ENCODE assay signal across 8 cellular contexts in the genomic region with DNA sequence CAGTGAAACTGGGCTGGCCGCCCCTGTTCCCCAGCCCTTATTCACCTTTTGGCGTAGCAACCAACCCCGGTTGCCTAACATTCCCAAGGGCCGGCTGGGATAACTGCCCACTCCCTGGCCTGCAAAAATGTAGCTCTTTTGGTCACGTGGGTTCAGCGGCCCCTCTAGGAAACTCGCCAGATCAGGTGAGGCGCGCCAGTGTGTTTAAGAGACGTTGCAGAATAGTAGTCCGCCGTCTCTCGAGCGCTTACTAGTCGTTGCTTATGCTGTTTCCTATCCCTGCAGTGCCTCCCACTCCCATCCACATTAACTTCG. TPM values are rescaled to one million over a fixed set of nuclear protein-coding genes. Genes with fewer than 3 reads are reported as not detected.
DNase-seq lines count a peak whose midpoint lies in the region; ATAC-seq, FAIRE-seq and TF ChIP-seq lines count a peak whose summit lies in the region.

No MANE protein-coding gene starts in this region.

- peaks cover 0 to 4% (median 0%) of the 10 kb centered on the region in 8 donors for H3K9me3 Mint-ChIP-seq in CD4-positive, alpha-beta memory T cell
- H3K9me3 Mint-ChIP-seq in activated CD4-positive, alpha-beta T cell treated with anti-CD3 and anti-CD28 coated beads for 36 hours (ENCODE audit: low read depth): no peaks in the 10 kb centered on the region

- H3K4me3 ChIP-seq in CD4-positive, alpha-beta memory T cell (ENCODE audit: low read length in 2 of 2): peak overlapping the region; percentile 68 to 98
- H3K4me3 ChIP-seq in liver (ENCODE audit: low read depth in 1 of 3, low read length in 3 of 3): peak overlapping the region; percentile 86 to 96 (median 93)

- H3K4me3 Mint-ChIP-seq in CD4-positive, alpha-beta memory T cell: peak overlapping the region; percentile 97 to 100 (median 99)
- peak overlapping the region; percentile 99 for H3K4me3 Mint-ChIP-seq in activated CD4-positive, alpha-beta T cell treated with anti-CD3 and anti-CD28 coated beads for 36 hours

- peak; percentile 9 for ATAC-seq in activated CD4-positive, alpha-beta T cell treated with anti-CD3 and anti-CD28 coated beads for 36 hours
- no peak for ATAC-seq in HG02571 (IDR thresholded peaks at IDR 0.05; ENCODE audit: unreplicated experiment)

- H3K27me3 ChIP-seq in CD4-positive, alpha-beta memory T cell (ENCODE audit: insufficient read depth, low read length): no peaks in the 10 kb centered on the region
- H3K27me3 ChIP-seq in liver (ENCODE audit: control insufficient read depth in 4 of 4, insufficient read depth in 4 of 4, low read length in 3 of 4): no peaks in the 10 kb centered on the region

- no peaks in the 10 kb centered on the region for H3K27me3 Mint-ChIP-seq in CD4-positive, alpha-beta memory T cell
- no peaks in the 10 kb centered on the region for H3K27me3 Mint-ChIP-seq in activated CD4-positive, alpha-beta T cell treated with anti-CD3 and anti-CD28 coated beads for 36 hours

- H3K27ac ChIP-seq in CD4-positive, alpha-beta memory T cell (ENCODE audit: low read depth, low read length): peak overlapping the region; percentile 99
- peak overlapping the region; percentile 99 for H3K27ac ChIP-seq in liver (ENCODE audit: low read depth in 1 of 2, low read length in 2 of 2)

- peak overlapping the region; percentile 61 to 100 for H3K9ac ChIP-seq in liver (ENCODE audit: low read depth in 1 of 2, low read length in 2 of 2)

- peaks cover 47% of the 10 kb centered on the region for H3K4me1 ChIP-seq in CD4-positive, alpha-beta memory T cell (ENCODE audit: insufficient read depth, low read length)
- H3K4me1 ChIP-seq in liver (ENCODE audit: control insufficient read depth in 4 of 4, insufficient read depth in 4 of 4, low read length in 3 of 4): peaks cover 7 to 40% (median 16%) of the 10 kb centered on the region in 4 donors

- TF ChIP-seq RAD21 in liver (IDR thresholded peaks at IDR 0.05): no peak

- intact Hi-C loops in CD4-positive, alpha-beta memory T cell (cut with micrococcal nuclease): loop anchor here (1.0 to 2.0 kb wide), 7 partner anchors 222 to 1246 kb away; partner anchors contain the start of genes ENDOD1, JRKL, MAML2 and SESN3
- intact Hi-C loops in activated CD4-positive, alpha-beta T cell treated with anti-CD3 and anti-CD28 coated beads for 36 hours (cut with DNase I, micrococcal nuclease): loop anchor here (1.0 to 5.0 kb wide), 11 partner anchors 131 to 1299 kb away; partner anchors contain the start of genes ANKRD49 (in 2 of the 2), CWC15 (in 2 of the 2), KDM4D (in 2 of the 2) and MRE11 (in 2 of the 2)

- H3K4me1 Mint-ChIP-seq in CD4-positive, alpha-beta memory T cell: peaks cover 43 to 71% (median 57%) of the 10 kb centered on the region in 4 donors
- peaks cover 49% of the 10 kb centered on the region for H3K4me1 Mint-ChIP-seq in activated CD4-positive, alpha-beta T cell treated with anti-CD3 and anti-CD28 coated beads for 36 hours

- no peak for TF ChIP-seq POLR2A in H54 (IDR thresholded peaks at IDR 0.05; ENCODE audit: low read depth, low read length)

- H3K36me3 Mint-ChIP-seq in CD4-positive, alpha-beta memory T cell: peaks cover 11 to 42% of the 10 kb centered on the region in 2 donors
- H3K36me3 Mint-ChIP-seq in activated CD4-positive, alpha-beta T cell treated with anti-CD3 and anti-CD28 coated beads for 36 hours (ENCODE audit: low read depth): peaks cover 53% of the 10 kb centered on the region

- H3K36me3 ChIP-seq in CD4-positive, alpha-beta memory T cell (ENCODE audit: insufficient read depth, low read length): peaks cover 7% of the 10 kb centered on the region
- H3K36me3 ChIP-seq in liver (ENCODE audit: control insufficient read depth in 4 of 4, insufficient read depth in 3 of 4, low read depth in 1 of 4, low read length in 3 of 4): peaks cover 2 to 10% (median 7%) of the 10 kb centered on the region in 4 donors

- CTCF ChIA-PET in CD4-positive, alpha-beta memory T cell (lab: Charles Lee; ENCODE audit: partially characterized antibody): interaction anchor here (0.6 to 3.8 kb wide), 7 partner anchors 45 to 724 kb away, joined by 3 to 12 read pairs (median 4); partner anchors contain the start of genes MAML2, SESN3 and SRSF8
- CTCF ChIA-PET in activated CD4-positive, alpha-beta T cell treated with anti-CD3 and anti-CD28 coated beads for 36 hours (lab: Charles Lee): interaction anchor here (0.6 to 2.2 kb wide), 9 partner anchors 552 to 724 kb away, joined by 3 to 8 read pairs (median 5); partner anchors contain the start of genes MAML2, SESN3 and SRSF8

- POLR2A ChIA-PET in CD4-positive, alpha-beta memory T cell (lab: Charles Lee; ENCODE audit: partially characterized antibody): interaction anchor here (0.6 to 5.8 kb wide), 20 partner anchors 13 to 1297 kb away, joined by 3 to 99 read pairs (median 9); partner anchors contain the start of genes CCDC82, CWC15, ENDOD1 and JRKL
- POLR2A ChIA-PET in activated CD4-positive, alpha-beta T cell treated with anti-CD3 and anti-CD28 coated beads for 36 hours (lab: Charles Lee): interaction anchor here (0.5 to 2.1 kb wide), 11 partner anchors 29 to 707 kb away, joined by 3 to 19 read pairs (median 3); partner anchors contain the start of genes CCDC82 and JRKL

- peak overlapping the region; percentile 100 for H3K27ac Mint-ChIP-seq in CD4-positive, alpha-beta memory T cell
- peak overlapping the region; percentile 100 for H3K27ac Mint-ChIP-seq in activated CD4-positive, alpha-beta T cell treated with anti-CD3 and anti-CD28 coated beads for 36 hours

- TF ChIP-seq CTCF in liver (IDR thresholded peaks at IDR 0.05; ENCODE audit: low read depth, low read length, missing input control): no peak

- WGBS in liver: under 1% methylated on average over 16 of the region's 16 CpGs

- peak in 3 of 5 donors; percentile 42 to 59 (median 50) for DNase-seq in CD4-positive, alpha-beta memory T cell
- DNase-seq in H54 (ENCODE audit: insufficient read length, low spot score) (peak; percentile 3), NCI-H2196 treated with DMSO at 0.1 percent for 48 hours (lab: John Stamatoyannopoulos, UW; ENCODE audit: unreplicated experiment) (peak; percentile 45), dermis microvascular lymphatic vessel endothelial cell (ENCODE audit: low read depth in 2 of 2) (peak; percentile 45 to 83)
- peak; percentile 83 for DNase-seq in activated CD4-positive, alpha-beta T cell treated with anti-CD3 and anti-CD28 coated beads for 36 hours
- peak; percentile 23 to 35 for DNase-seq in stimulated activated CD4-positive, alpha-beta T cell treated with anti-CD3 and anti-CD28 coated beads, Interleukin-4, amount 100 ng/mL, for 4 hours

- H3K9me3 ChIP-seq in CD4-positive, alpha-beta memory T cell (ENCODE audit: control insufficient read depth in 1 of 2, low read length in 2 of 2): no peaks in the 10 kb centered on the region
- no peaks in the 10 kb centered on the region for H3K9me3 ChIP-seq in liver (ENCODE audit: control insufficient read depth in 4 of 4, low read length in 3 of 4)

- FAIRE-seq in H54 (lab: Jason Lieb, UNC): no peak

TF ChIP-seq in liver, 16 proteins besides CTCF, POLR2A, EP300 and RAD21 (continues in another document):
- TF ChIP-seq HNF4A (conservative IDR thresholded peaks at IDR 0.05) (peak; percentile 27 to 42), YY1 (IDR thresholded peaks at IDR 0.05) (peak; percentile 9), GABPA (IDR thresholded peaks at IDR 0.05 in 1 of 2, conservative IDR thresholded peaks at IDR 0.05 in 1 of 2) (peak in 1 of 2 donors; percentile 47), EGR1 (IDR thresholded peaks at IDR 0.05; ENCODE audit: low read depth in 2 of 2) (peak in 1 of 2 donors; percentile 16), RXRA (IDR thresholded peaks at IDR 0.05) (peak; percentile 50 to 52), NR2F2 (IDR thresholded peaks at IDR 0.05) (peak; percentile 30), ZBTB33 (IDR thresholded peaks at IDR 0.05) (peak; percentile 35), JUND (IDR thresholded peaks at IDR 0.05) (no peak), FOXA1 (IDR thresholded peaks at IDR 0.05) (no peak), TAF1 (conservative IDR thresholded peaks at IDR 0.05) (peak; percentile 98), HNF4G (IDR thresholded peaks at IDR 0.05) (no peak), FOXA2 (IDR thresholded peaks at IDR 0.05) (peak; percentile 20), SP1 (IDR thresholded peaks at IDR 0.05) (peak; percentile 76)
- TF ChIP-seq, protein P1, sequence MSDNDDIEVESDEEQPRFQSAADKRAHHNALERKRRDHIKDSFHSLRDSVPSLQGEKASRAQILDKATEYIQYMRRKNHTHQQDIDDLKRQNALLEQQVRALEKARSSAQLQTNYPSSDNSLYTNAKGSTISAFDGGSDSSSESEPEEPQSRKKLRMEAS (IDR thresholded peaks at IDR 0.05): peak; percentile 62

RNA-seq across cellular contexts. Expression of gene CEP57, which starts 0.6 kb away (rescaled TPM):
- total RNA-seq in CD4-positive, alpha-beta memory T cell: 10 to 100 TPM; 76.0 to 78.9 TPM
- polyA plus RNA-seq in CD4-positive, alpha-beta memory T cell: 10 to 100 TPM; 39.0 to 63.9 TPM
- total RNA-seq in activated CD4-positive, alpha-beta T cell treated with anti-CD3 and anti-CD28 coated beads for 36 hours: 100 to 1,000 TPM; 101 to 134 TPM
- total RNA-seq in dermis microvascular lymphatic vessel endothelial cell: 26.9 and 32.1 TPM in 2 replicates
- total RNA-seq in liver: 10 to 100 TPM; 30.6 to 31.5 TPM
- polyA plus RNA-seq in liver: 10 to 100 TPM; 11.2 to 32.8 TPM

RNA-seq across cellular contexts. Expression of gene FAM76B, which starts 1.3 kb away (rescaled TPM):
- 10 to 100 TPM; 58.0 to 60.5 TPM for total RNA-seq in CD4-positive, alpha-beta memory T cell
- polyA plus RNA-seq in CD4-positive, alpha-beta memory T cell: 10 to 100 TPM; 10.3 to 15.5 TPM
- 10 to 100 TPM; 46.3 to 69.3 TPM for total RNA-seq in activated CD4-positive, alpha-beta T cell treated with anti-CD3 and anti-CD28 coated beads for 36 hours
- total RNA-seq in dermis microvascular lymphatic vessel endothelial cell (17.2 and 18.1 TPM in 2 replicates), liver (10 to 100 TPM; 17.1 to 62.9 TPM)
- 10 to 100 TPM in 1 of 2 donors, 1 to 10 TPM in 1; 5.0 to 21.5 TPM for polyA plus RNA-seq in liver

Comparison
In these comparisons a context has a peak if more than half of its experiments do, and no peak if none do; other contexts are left out.
1. DNase-seq: peak in every context shown above with its lines; median percentile 83 in activated CD4-positive, alpha-beta T cell treated with anti-CD3 and anti-CD28 coated beads for 36 hours; 64 in dermis microvascular lymphatic vessel endothelial cell; 50 in CD4-positive, alpha-beta memory T cell; 45 in NCI-H2196 treated with DMSO at 0.1 percent for 48 hours; 29 in stimulated activated CD4-positive, alpha-beta T cell treated with anti-CD3 and anti-CD28 coated beads, Interleukin-4, amount 100 ng/mL, for 4 hours; 3 in H54.